1 cellular context compared by ENCODE assay signal in genomic region chr2:162073776-162074578, GRCh38.
TF ChIP-seq lines count a peak whose summit lies in the region.

TSS of gene DPP4 (minus strand) at chr2:162074215. CDS start at chr2:162073981, 234 bp downstream.

TF ChIP-seq in GM12878, 131 proteins besides CTCF, POLR2A, EP300 and RAD21 (continued from another document):
- TF ChIP-seq E2F8 (IDR thresholded peaks at IDR 0.05; ENCODE audit: low read depth, partially characterized antibody) (no peak), IKZF2 (IDR thresholded peaks at IDR 0.05) (peak; percentile 65 to 73), SMARCA5 (IDR thresholded peaks at IDR 0.05) (peak; percentile 98), CREM (IDR thresholded peaks at IDR 0.05; ENCODE audit: low read depth) (0 out of 2 replicates have a peak, but pooled peaks have one; percentile 8), HDGF (IDR thresholded peaks at IDR 0.05) (no peak), CBX3 (IDR thresholded peaks at IDR 0.05; ENCODE audit: borderline replicate concordance, low read depth) (no peak), PRDM15 (CRISPR knock-in tag; IDR thresholded peaks at IDR 0.05) (no peak), RB1 (IDR thresholded peaks at IDR 0.05; ENCODE audit: borderline replicate concordance) (peak; percentile 83; the same call in 1 of the 2 replicates), ZNF592 (IDR thresholded peaks at IDR 0.05) (0 out of 2 replicates have a peak, but pooled peaks have one; percentile 24), SKIL (IDR thresholded peaks at IDR 0.05; ENCODE audit: low read depth, poor library complexity, severe bottlenecking) (no peak), KLF5 (IDR thresholded peaks at IDR 0.05; ENCODE audit: partially characterized antibody) (no peak), EGR1 (IDR thresholded peaks at IDR 0.05; ENCODE audit: borderline replicate concordance in 1 of 2, low read depth in 2 of 2, low read length in 2 of 2) (peak in 1 of 2 experiments; percentile 3; a peak in 1 of 3 replicates)
